In the genomic region with DNA sequence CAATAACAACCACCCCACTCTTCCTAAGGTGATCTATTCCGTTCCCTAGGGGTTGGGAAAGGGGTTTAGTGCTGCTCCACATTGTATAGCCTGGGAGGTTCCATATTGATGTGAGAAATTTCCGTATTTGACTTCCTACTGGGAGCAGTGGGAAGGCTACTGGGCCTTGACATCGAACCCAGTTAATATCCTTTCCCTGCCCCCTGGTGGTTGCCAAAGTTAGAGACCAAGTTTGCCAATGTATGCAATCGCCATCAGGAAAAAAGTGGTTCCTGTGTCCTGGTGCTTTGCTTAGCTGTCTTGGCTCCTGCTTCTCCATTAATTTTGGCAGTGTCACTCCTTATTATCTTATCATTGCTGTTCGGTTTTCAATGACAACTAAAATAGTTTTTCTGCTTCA, we compare ENCODE assay signal across 8 cellular contexts.
DNase-seq lines count a peak whose midpoint lies in the region; ATAC-seq, FAIRE-seq and TF ChIP-seq lines count a peak whose summit lies in the region.

No MANE protein-coding gene starts in this region.

- FAIRE-seq in K562 (lab: Jason Lieb, UNC), result no peak

- no peak overlapping the region for H3K9ac ChIP-seq in K562 (ENCODE audit: insufficient read depth in 1 of 2, low read depth in 2 of 2, low read length in 2 of 2)

- no peak overlapping the region for H3K4me2 ChIP-seq in K562 (ENCODE audit: insufficient read depth, low read length)

- H3K27ac ChIP-seq in K562 (ENCODE audit: extremely low read depth, low read depth, low read length), result no peak overlapping the region

- TF ChIP-seq RAD21 in K562 (CRISPR knock-in tag; conservative IDR thresholded peaks at IDR 0.05 in 1 of 2, IDR thresholded peaks at IDR 0.05 in 1 of 2), result peak in 1 of 2 experiments; percentile 17; a peak in 1 of 4 replicates

- in situ Hi-C loops in K562 (cut with MboI), result no loop called here

- CTCF ChIA-PET in K562 (lab: Yijun Ruan, JAX; ENCODE audit: low intra/inter-chr PET ratio), result no interaction called here

- H3K36me3 ChIP-seq in MG63 (no peaks in the 10 kb centered on the region), K562 (ENCODE audit: control insufficient read depth, insufficient read depth, low read length) (no peaks in the 10 kb centered on the region), mucosa of descending colon (ENCODE audit: low read depth) (no peaks in the 10 kb centered on the region)

- H3K4me1 ChIP-seq in K562 (replicated peaks in 1 of 2; ENCODE audit: control insufficient read depth in 2 of 2, insufficient read depth in 2 of 2, low read length in 2 of 2) (no peaks in the 10 kb centered on the region), mucosa of descending colon (ENCODE audit: low read depth) (no peaks in the 10 kb centered on the region)

- H3K9me1 ChIP-seq in K562 (ENCODE audit: control insufficient read depth, insufficient read depth, low read length), result no peaks in the 10 kb centered on the region

- no peak for TF ChIP-seq EP300 in K562 (IDR thresholded peaks at IDR 0.05; ENCODE audit: low read length)

- H3K9me3 ChIP-seq in MG63 (no peaks in the 10 kb centered on the region), K562 (replicated peaks; ENCODE audit: control insufficient read depth, insufficient read depth, low read depth, low read length) (no peaks in the 10 kb centered on the region), mucosa of descending colon (no peaks in the 10 kb centered on the region)

- H2AFZ ChIP-seq in K562 (ENCODE audit: low read depth, low read length), result no peak overlapping the region

- H4K20me1 ChIP-seq in K562 (replicated peaks; ENCODE audit: control insufficient read depth, insufficient read depth, low read length), result no peaks in the 10 kb centered on the region

- DNase-seq in NCI-H1417 (lab: John Stamatoyannopoulos, UW) (peak; percentile 14 to 65 (median 37)), NCI-H1417 treated with DMSO at 0.1 percent for 48 hours (lab: John Stamatoyannopoulos, UW) (no peak), MG63 (peak; percentile 26), K562 (ENCODE audit: extremely low read depth in 1 of 4, low spot score in 3 of 4) (peak; percentile 5 to 13 (median 6)), mucosa of descending colon (peak in 2 of 3 donors; percentile 23 to 81), dermis blood vessel endothelial cell (no peak)

- BruUV-seq in K562 (replicated peaks; lab: Mats Ljungman, UMichigan), result no TSS peak

- 0 out of 6 replicates have a peak, but pooled peaks of 1 of the 3 experiments have one; percentile 19 for TF ChIP-seq CTCF in K562 (IDR thresholded peaks at IDR 0.05 in 2 of 3, conservative IDR thresholded peaks at IDR 0.05 in 1 of 3; ENCODE audit: insufficient read depth in 2 of 3, low read depth in 1 of 3, low read length in 3 of 3)
- TF ChIP-seq CTCF in mucosa of descending colon (IDR thresholded peaks at IDR 0.05), result no peak

- TF ChIP-seq POLR2A in K562 (conservative IDR thresholded peaks at IDR 0.05), result no peak

- no peak for ATAC-seq in K562
- ATAC-seq in mucosa of descending colon, result no peak
- no peak for ATAC-seq in HG03565 (IDR thresholded peaks at IDR 0.05; ENCODE audit: unreplicated experiment)
- ATAC-seq in HG03097 (IDR thresholded peaks at IDR 0.05; ENCODE audit: low FRiP score, unreplicated experiment), result no peak

- 3% methylated on average over 5 of the region's 5 CpGs for WGBS in K562 (ENCODE audit: insufficient coverage, low coverage, missing lambda C conversion rate)

- intact Hi-C loops in K562 (cut with micrococcal nuclease), result no loop called here
- intact Hi-C loops in mucosa of descending colon (cut with DNase I, micrococcal nuclease), result loop anchor here in 1 of 2 donors (5.0 to 10.0 kb wide), 2 partner anchors 317 to 449 kb away; no protein-coding TSS in a partner anchor

- no peaks in the 10 kb centered on the region for H3K79me2 ChIP-seq in K562 (ENCODE audit: control insufficient read depth, insufficient read depth, low read length)

- H3K4me3 ChIP-seq in MG63 (no peak overlapping the region), K562 (no peak overlapping the region), mucosa of descending colon (no peak overlapping the region)

- POLR2A ChIA-PET in K562 (lab: Yijun Ruan, JAX), result no interaction called here

- H3K27me3 ChIP-seq in MG63, result no peaks in the 10 kb centered on the region
- no peaks in the 10 kb centered on the region for H3K27me3 ChIP-seq in K562 (ENCODE audit: control insufficient read depth in 2 of 2, insufficient read depth in 2 of 2, low read length in 2 of 2)

TF ChIP-seq in K562, 482 proteins besides CTCF, POLR2A, EP300 and RAD21:
- TF ChIP-seq, protein P1, sequence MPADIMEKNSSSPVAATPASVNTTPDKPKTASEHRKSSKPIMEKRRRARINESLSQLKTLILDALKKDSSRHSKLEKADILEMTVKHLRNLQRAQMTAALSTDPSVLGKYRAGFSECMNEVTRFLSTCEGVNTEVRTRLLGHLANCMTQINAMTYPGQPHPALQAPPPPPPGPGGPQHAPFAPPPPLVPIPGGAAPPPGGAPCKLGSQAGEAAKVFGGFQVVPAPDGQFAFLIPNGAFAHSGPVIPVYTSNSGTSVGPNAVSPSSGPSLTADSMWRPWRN (IDR thresholded peaks at IDR 0.05; ENCODE audit: low read depth), result no peak
- TF ChIP-seq RFX5 (IDR thresholded peaks at IDR 0.05; ENCODE audit: low read depth, low read length), result no peak
- TF ChIP-seq, protein P2, sequence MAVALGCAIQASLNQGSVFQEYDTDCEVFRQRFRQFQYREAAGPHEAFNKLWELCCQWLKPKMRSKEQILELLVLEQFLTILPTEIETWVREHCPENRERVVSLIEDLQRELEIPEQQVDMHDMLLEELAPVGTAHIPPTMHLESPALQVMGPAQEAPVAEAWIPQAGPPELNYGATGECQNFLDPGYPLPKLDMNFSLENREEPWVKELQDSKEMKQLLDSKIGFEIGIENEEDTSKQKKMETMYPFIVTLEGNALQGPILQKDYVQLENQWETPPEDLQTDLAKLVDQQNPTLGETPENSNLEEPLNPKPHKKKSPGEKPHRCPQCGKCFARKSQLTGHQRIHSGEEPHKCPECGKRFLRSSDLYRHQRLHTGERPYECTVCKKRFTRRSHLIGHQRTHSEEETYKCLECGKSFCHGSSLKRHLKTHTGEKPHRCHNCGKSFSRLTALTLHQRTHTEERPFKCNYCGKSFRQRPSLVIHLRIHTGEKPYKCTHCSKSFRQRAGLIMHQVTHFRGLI (CRISPR knock-in tag; IDR thresholded peaks at IDR 0.05), result no peak
- TF ChIP-seq TAL1 (IDR thresholded peaks at IDR 0.05), result no peak
- TF ChIP-seq SMAD3 (CRISPR knock-in tag; conservative IDR thresholded peaks at IDR 0.05), result no peak
- no peak for TF ChIP-seq THRAP3 (IDR thresholded peaks at IDR 0.05; ENCODE audit: borderline replicate concordance)
- TF ChIP-seq ZNF316 (IDR thresholded peaks at IDR 0.05), result no peak
- no peak for TF ChIP-seq MCM5 (IDR thresholded peaks at IDR 0.05; ENCODE audit: low read depth)
- no peak for TF ChIP-seq RBFOX2 (IDR thresholded peaks at IDR 0.05; ENCODE audit: low read depth, low read length)
- TF ChIP-seq SETDB1 (IDR thresholded peaks at IDR 0.05; ENCODE audit: low read length), result no peak
- no peak for TF ChIP-seq NONO (IDR thresholded peaks at IDR 0.05; ENCODE audit: low read depth in 2 of 2, low read length in 1 of 2)
- TF ChIP-seq, protein P3, sequence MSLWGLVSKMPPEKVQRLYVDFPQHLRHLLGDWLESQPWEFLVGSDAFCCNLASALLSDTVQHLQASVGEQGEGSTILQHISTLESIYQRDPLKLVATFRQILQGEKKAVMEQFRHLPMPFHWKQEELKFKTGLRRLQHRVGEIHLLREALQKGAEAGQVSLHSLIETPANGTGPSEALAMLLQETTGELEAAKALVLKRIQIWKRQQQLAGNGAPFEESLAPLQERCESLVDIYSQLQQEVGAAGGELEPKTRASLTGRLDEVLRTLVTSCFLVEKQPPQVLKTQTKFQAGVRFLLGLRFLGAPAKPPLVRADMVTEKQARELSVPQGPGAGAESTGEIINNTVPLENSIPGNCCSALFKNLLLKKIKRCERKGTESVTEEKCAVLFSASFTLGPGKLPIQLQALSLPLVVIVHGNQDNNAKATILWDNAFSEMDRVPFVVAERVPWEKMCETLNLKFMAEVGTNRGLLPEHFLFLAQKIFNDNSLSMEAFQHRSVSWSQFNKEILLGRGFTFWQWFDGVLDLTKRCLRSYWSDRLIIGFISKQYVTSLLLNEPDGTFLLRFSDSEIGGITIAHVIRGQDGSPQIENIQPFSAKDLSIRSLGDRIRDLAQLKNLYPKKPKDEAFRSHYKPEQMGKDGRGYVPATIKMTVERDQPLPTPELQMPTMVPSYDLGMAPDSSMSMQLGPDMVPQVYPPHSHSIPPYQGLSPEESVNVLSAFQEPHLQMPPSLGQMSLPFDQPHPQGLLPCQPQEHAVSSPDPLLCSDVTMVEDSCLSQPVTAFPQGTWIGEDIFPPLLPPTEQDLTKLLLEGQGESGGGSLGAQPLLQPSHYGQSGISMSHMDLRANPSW (CRISPR knock-in tag; IDR thresholded peaks at IDR 0.05), result no peak
- TF ChIP-seq EP400 (IDR thresholded peaks at IDR 0.05), result no peak

Comparison
In these comparisons a context has a peak if more than half of its experiments do, and no peak if none do; other contexts are left out.
1. DNase-seq: peak in NCI-H1417 (3 of 3), MG63 (single experiment), K562 (4 of 4) and mucosa of descending colon (2 of 3); none in NCI-H1417 treated with DMSO at 0.1 percent for 48 hours (single experiment) and dermis blood vessel endothelial cell (single experiment).